Comparison of ENCODE assay signal across 18 cellular contexts in the genomic region with DNA sequence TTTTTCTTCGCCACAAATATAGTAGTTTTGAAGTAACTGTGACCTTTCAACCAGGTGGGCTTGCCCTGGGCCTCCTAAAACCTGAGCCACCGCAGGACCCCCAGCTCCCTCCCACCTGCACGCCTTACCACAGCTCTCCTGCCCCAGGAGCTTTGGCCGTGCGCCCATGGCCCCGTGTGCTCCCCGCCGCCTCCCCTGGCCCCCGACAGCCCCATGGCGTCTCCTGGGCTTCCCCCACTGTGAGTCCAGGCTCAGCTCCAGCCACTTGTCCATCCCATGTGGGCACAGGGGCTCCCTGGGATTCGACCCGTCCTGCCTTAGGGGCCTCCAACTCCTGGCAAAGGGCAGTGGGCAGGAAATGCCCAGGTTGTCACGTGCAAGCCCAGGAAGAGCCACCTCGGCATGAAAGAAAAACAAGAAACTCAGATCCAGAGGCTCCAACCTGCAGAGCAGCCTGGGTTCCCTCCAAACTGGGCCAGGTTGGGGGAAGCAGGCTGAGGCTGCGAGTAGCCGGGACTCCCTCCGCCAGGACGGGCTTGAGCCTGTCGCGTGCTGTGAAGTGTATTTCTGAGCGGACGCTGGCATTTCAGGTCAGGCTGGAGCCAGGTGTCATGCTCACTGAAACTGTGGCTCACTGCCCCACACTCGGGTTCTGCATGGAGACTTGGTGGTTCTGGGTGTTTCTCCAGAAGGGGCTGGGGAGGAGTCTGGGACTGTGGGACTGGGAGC. TPM values are rescaled to one million over a fixed set of nuclear protein-coding genes. Genes with fewer than 3 reads are reported as not detected.
DNase-seq lines count a peak whose midpoint lies in the region; ATAC-seq and TF ChIP-seq lines count a peak whose summit lies in the region.
"Had no signal": no experiment of that assay in that cellular context is flagged by ENCODE, and none has a peak within 500 bp of the region (broad histone marks: within the 10 kb centered on the region; RNA-seq: fewer than 3 reads in every experiment).

No MANE protein-coding gene starts in this region.

- H3K4me2 ChIP-seq in hepatocyte = no peak overlapping the region

- no peaks in the 10 kb centered on the region for H3K9me3 Mint-ChIP-seq in activated CD4-positive, alpha-beta T cell treated with anti-CD3 and anti-CD28 coated beads, Interleukin-2, amount 10 ng/mL, durations not matched to agents 7 days and 5 days
- H3K9me3 Mint-ChIP-seq: activated naive CD8-positive, alpha-beta T cell treated with anti-CD3 and anti-CD28 coated beads for 36 hours; dendritic cell treated with granulocyte-macrophage colony-stimulating factor and Interleukin-4, amounts not matched to agents 40 ng/mL and 50 ng/mL, for 4 days had no signal

- H3K79me2 ChIP-seq in hepatocyte = peaks cover 10% of the 10 kb centered on the region

- H3K9me2 ChIP-seq in hepatocyte (replicated peaks; ENCODE audit: insufficient read depth) = no peaks in the 10 kb centered on the region

- POLR2A ChIA-PET in activated CD4-positive, alpha-beta T cell treated with anti-CD3 and anti-CD28 coated beads, Interleukin-2, amount 10 ng/mL, durations not matched to agents 7 days and 5 days (lab: Charles Lee) = no interaction called here

- TF ChIP-seq CTCF in RWPE2 (IDR thresholded peaks at IDR 0.05; ENCODE audit: poor library complexity, severe bottlenecking) = no peak
- TF ChIP-seq CTCF in hepatocyte (IDR thresholded peaks at IDR 0.05; ENCODE audit: poor library complexity) = no peak
- no peak for TF ChIP-seq CTCF in colonic mucosa (IDR thresholded peaks at IDR 0.05)

- H3K4me3 Mint-ChIP-seq in activated CD4-positive, alpha-beta T cell treated with anti-CD3 and anti-CD28 coated beads, Interleukin-2, amount 10 ng/mL, durations not matched to agents 7 days and 5 days = no peak overlapping the region
- H3K4me3 Mint-ChIP-seq: activated naive CD8-positive, alpha-beta T cell treated with anti-CD3 and anti-CD28 coated beads for 36 hours; dendritic cell treated with granulocyte-macrophage colony-stimulating factor and Interleukin-4, amounts not matched to agents 40 ng/mL and 50 ng/mL, for 4 days had no signal

- DNase-seq in activated CD4-positive, alpha-beta T cell treated with anti-CD3 and anti-CD28 coated beads, Interleukin-2, amount 10 ng/mL, durations not matched to agents 7 days and 5 days = no peak
- DNase-seq in activated CD4-positive, alpha-beta T cell treated with anti-CD3 and anti-CD28 coated beads for 4 hours = no peak
- DNase-seq in RWPE2 (ENCODE audit: low spot score) = no peak
- peak; percentile 4 for DNase-seq in hepatocyte (ENCODE audit: low spot score)
- DNase-seq in colonic mucosa = no peak
- no peak for DNase-seq in putamen (ENCODE audit: low spot score)
- DNase-seq: 8988T; activated naive CD8-positive, alpha-beta T cell treated with anti-CD3 and anti-CD28 coated beads for 36 hours; body of pancreas; COR-L47; NCI-H1436; NCI-H510A treated with DMSO at 0.1 percent for 48 hours; tibial artery had no signal

- peak overlapping the region; percentile 31 for H3K27ac Mint-ChIP-seq in activated CD4-positive, alpha-beta T cell treated with anti-CD3 and anti-CD28 coated beads, Interleukin-2, amount 10 ng/mL, durations not matched to agents 7 days and 5 days
- H3K27ac Mint-ChIP-seq: activated naive CD8-positive, alpha-beta T cell treated with anti-CD3 and anti-CD28 coated beads for 36 hours; dendritic cell treated with granulocyte-macrophage colony-stimulating factor and Interleukin-4, amounts not matched to agents 40 ng/mL and 50 ng/mL, for 4 days had no signal

- H3K27me3 ChIP-seq in RWPE2 (ENCODE audit: insufficient read depth, poor library complexity, severe bottlenecking) (no peaks in the 10 kb centered on the region), hepatocyte (no peaks in the 10 kb centered on the region), thymus (ENCODE audit: control insufficient read depth, insufficient read depth) (no peaks in the 10 kb centered on the region), colonic mucosa (no peaks in the 10 kb centered on the region)
- H3K27me3 ChIP-seq: BE2C, body of pancreas, ovary, tibial artery had no signal

- H3K36me3 ChIP-seq in RWPE2 (ENCODE audit: low read depth) (peaks cover 83% of the 10 kb centered on the region), hepatocyte (replicated peaks; ENCODE audit: insufficient read depth, low read depth) (no peaks in the 10 kb centered on the region), thymus (ENCODE audit: control insufficient read depth, insufficient read depth) (peaks cover 31% of the 10 kb centered on the region), colonic mucosa (no peaks in the 10 kb centered on the region)
- H3K36me3 ChIP-seq: ovary had no signal

- no peaks in the 10 kb centered on the region for H3K9me3 ChIP-seq in RWPE2 (ENCODE audit: severe bottlenecking)
- H3K9me3 ChIP-seq in hepatocyte (ENCODE audit: low read depth) = no peaks in the 10 kb centered on the region
- H3K9me3 ChIP-seq in thymus (ENCODE audit: control insufficient read depth) = no peaks in the 10 kb centered on the region
- H3K9me3 ChIP-seq in colonic mucosa = no peaks in the 10 kb centered on the region
- H3K9me3 ChIP-seq: BE2C, body of pancreas, ovary, tibial artery had no signal

- H3K9ac ChIP-seq in colonic mucosa (ENCODE audit: low read depth in 2 of 2, low read length in 2 of 2) = no peak overlapping the region

- 92% methylated on average over 16 of the region's 23 CpGs for WGBS in hepatocyte (ENCODE audit: low lambda C conversion rate, missing lambda C conversion rate)
- 92% methylated on average over 23 of the region's 23 CpGs for WGBS in thymus

- H3K4me1 ChIP-seq in RWPE2 (ENCODE audit: insufficient read depth, poor library complexity, severe bottlenecking) (peaks cover 37% of the 10 kb centered on the region), hepatocyte (ENCODE audit: insufficient read depth) (peaks cover 24% of the 10 kb centered on the region), thymus (ENCODE audit: control insufficient read depth, insufficient read depth, low read length) (peaks cover 8% of the 10 kb centered on the region), colonic mucosa (peaks cover 24% of the 10 kb centered on the region)

- H3K36me3 Mint-ChIP-seq in activated CD4-positive, alpha-beta T cell treated with anti-CD3 and anti-CD28 coated beads, Interleukin-2, amount 10 ng/mL, durations not matched to agents 7 days and 5 days (ENCODE audit: low read depth) = peaks cover 28% of the 10 kb centered on the region

- H2AFZ ChIP-seq in hepatocyte = no peak overlapping the region

- intact Hi-C loops in colonic mucosa (cut with DNase I) = loop anchor here (5.0 kb wide), 1 partner anchor 477 kb away; no protein-coding TSS in a partner anchor

- H3K27ac ChIP-seq in RWPE2 (ENCODE audit: poor library complexity, severe bottlenecking) = peak overlapping the region; percentile 67
- no peak overlapping the region for H3K27ac ChIP-seq in hepatocyte
- peak overlapping the region; percentile 47 for H3K27ac ChIP-seq in thymus (ENCODE audit: low read depth)
- H3K27ac ChIP-seq in colonic mucosa = no peak overlapping the region
- H3K27ac ChIP-seq: ovary had no signal

- H3K27me3 Mint-ChIP-seq in activated CD4-positive, alpha-beta T cell treated with anti-CD3 and anti-CD28 coated beads, Interleukin-2, amount 10 ng/mL, durations not matched to agents 7 days and 5 days = no peaks in the 10 kb centered on the region
- H3K27me3 Mint-ChIP-seq: activated naive CD8-positive, alpha-beta T cell treated with anti-CD3 and anti-CD28 coated beads for 36 hours had no signal

- no peak overlapping the region for H3K4me3 ChIP-seq in RWPE2 (ENCODE audit: severe bottlenecking)
- no peak overlapping the region for H3K4me3 ChIP-seq in hepatocyte
- no peak overlapping the region for H3K4me3 ChIP-seq in thymus (ENCODE audit: low read length)
- H3K4me3 ChIP-seq in colonic mucosa = no peak overlapping the region
- H3K4me3 ChIP-seq: body of pancreas, ovary, tibial artery had no signal

- ATAC-seq in RWPE2 (ENCODE audit: low read depth) (no peak), GM18907 (IDR thresholded peaks at IDR 0.05; ENCODE audit: unreplicated experiment) (no peak)

- CTCF ChIA-PET in activated CD4-positive, alpha-beta T cell treated with anti-CD3 and anti-CD28 coated beads, Interleukin-2, amount 10 ng/mL, durations not matched to agents 7 days and 5 days (lab: Charles Lee) = no interaction called here

- peaks cover 34% of the 10 kb centered on the region for H3K4me1 Mint-ChIP-seq in activated CD4-positive, alpha-beta T cell treated with anti-CD3 and anti-CD28 coated beads, Interleukin-2, amount 10 ng/mL, durations not matched to agents 7 days and 5 days

- H4K20me1 ChIP-seq in hepatocyte (ENCODE audit: insufficient read depth, poor library complexity, severe bottlenecking) = no peaks in the 10 kb centered on the region

RNA-seq across cellular contexts. Expression of a gene that starts 5.8 kb away (rescaled TPM):
- total RNA-seq in activated CD4-positive, alpha-beta T cell treated with anti-CD3 and anti-CD28 coated beads, Interleukin-2, amount 10 ng/mL, durations not matched to agents 7 days and 5 days = 100 to 1,000 TPM; 269 to 284 TPM
- total RNA-seq in hepatocyte (224 and 305 TPM in 2 replicates), colonic mucosa (100 to 1,000 TPM; 635 to 674 TPM)
- polyA plus RNA-seq in hepatocyte (787 and 811 TPM in 2 replicates), thymus (81.3 TPM)

RNA-seq across cellular contexts. Expression of a gene that starts 35.6 kb away (rescaled TPM):
- 10 to 100 TPM; 68.1 to 71.5 TPM for total RNA-seq in activated CD4-positive, alpha-beta T cell treated with anti-CD3 and anti-CD28 coated beads, Interleukin-2, amount 10 ng/mL, durations not matched to agents 7 days and 5 days
- total RNA-seq in hepatocyte (32.8 and 36.1 TPM in 2 replicates), colonic mucosa (100 to 1,000 TPM; 247 to 390 TPM)
- polyA plus RNA-seq in hepatocyte (33.0 and 34.1 TPM in 2 replicates), thymus (18.5 TPM)

RNA-seq across cellular contexts. Expression of a gene that starts 48.8 kb away (rescaled TPM):
- total RNA-seq in activated CD4-positive, alpha-beta T cell treated with anti-CD3 and anti-CD28 coated beads, Interleukin-2, amount 10 ng/mL, durations not matched to agents 7 days and 5 days = 1 to 10 TPM; 2.4 to 2.6 TPM
- 54.7 and 63.3 TPM in 2 replicates for total RNA-seq in hepatocyte
- 20.9 and 23.3 TPM in 2 replicates for polyA plus RNA-seq in hepatocyte
- 27.5 TPM for polyA plus RNA-seq in thymus
- total RNA-seq in colonic mucosa = 10 to 100 TPM; 42.8 to 86.1 TPM

RNA-seq across cellular contexts. Expression of a gene that starts 50.0 kb away (rescaled TPM):
- total RNA-seq in activated CD4-positive, alpha-beta T cell treated with anti-CD3 and anti-CD28 coated beads, Interleukin-2, amount 10 ng/mL, durations not matched to agents 7 days and 5 days = not detected
- 9.5 and 12.8 TPM in 2 replicates for total RNA-seq in hepatocyte
- 13.3 and 14.7 TPM in 2 replicates for polyA plus RNA-seq in hepatocyte
- polyA plus RNA-seq in thymus = 34.9 TPM
- total RNA-seq in colonic mucosa = 10 to 100 TPM; 10.4 to 12.1 TPM

Comparison
In these comparisons a context has a peak if more than half of its experiments do, and no peak if none do; other contexts are left out.
1. H3K27ac ChIP-seq: peak in RWPE2 (single experiment) and thymus (single experiment); none in hepatocyte (single experiment) and colonic mucosa (single experiment).
2. RNA of a gene that starts 48.8 kb away (total RNA-seq): 42.8 to 86.1 TPM in colonic mucosa and 54.7 to 63.3 TPM in hepatocyte; 2.4 to 2.6 TPM in activated CD4-positive, alpha-beta T cell treated with anti-CD3 and anti-CD28 coated beads, Interleukin-2, amount 10 ng/mL, durations not matched to agents 7 days and 5 days; every median in the first group is over 10 times any median in the second.